ENCODE assay signal across 28 cellular contexts in the genomic region with DNA sequence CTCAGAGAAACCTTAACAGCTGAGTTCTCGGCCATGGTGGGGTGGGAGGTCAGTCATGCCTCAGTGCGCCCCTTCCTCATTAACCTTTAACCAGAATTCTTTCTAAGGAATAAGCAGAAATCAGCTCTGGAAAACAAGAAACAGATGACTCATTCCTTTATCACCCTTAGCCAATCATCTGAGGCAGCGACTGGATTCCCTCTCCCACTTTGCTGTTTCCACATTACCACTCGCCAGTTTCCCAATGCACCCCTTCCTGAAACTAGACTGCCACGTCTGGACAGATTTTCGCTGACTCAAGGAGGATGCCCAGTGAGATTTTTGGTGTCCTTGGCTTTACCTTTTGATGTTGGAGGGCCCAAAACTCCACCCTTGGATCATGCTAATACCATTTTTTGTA.
DNase-seq lines count a peak whose midpoint lies in the region; ATAC-seq, FAIRE-seq and TF ChIP-seq lines count a peak whose summit lies in the region.
"Had no signal": no experiment of that assay in that cellular context is flagged by ENCODE, and none has a peak within 500 bp of the region (broad histone marks: within the 10 kb centered on the region; RNA-seq: fewer than 3 reads in every experiment).

No MANE protein-coding gene starts in this region.

- H3K4me3 ChIP-seq in choroid plexus epithelial cell (ENCODE audit: low read depth, low read length) (no peak overlapping the region), kidney (ENCODE audit: low read length in 2 of 2) (no peak overlapping the region), thoracic aorta (no peak overlapping the region)
- H3K4me3 ChIP-seq: body of pancreas, K562, psoas muscle had no signal

- in situ Hi-C loops in G401 (cut with HindIII; ENCODE audit: low sequenced_read_pairs): no loop called here

- no peaks in the 10 kb centered on the region for H3K27me3 ChIP-seq in thoracic aorta (replicated peaks; ENCODE audit: insufficient read depth)
- H3K27me3 ChIP-seq: body of pancreas had no signal

- TF ChIP-seq CTCF in choroid plexus epithelial cell (conservative IDR thresholded peaks at IDR 0.05; ENCODE audit: low read depth, low read length): no peak
- no peak for TF ChIP-seq CTCF in kidney (IDR thresholded peaks at IDR 0.05; ENCODE audit: borderline replicate concordance, extremely low read depth, insufficient read depth)
- no peak for TF ChIP-seq CTCF in thoracic aorta (IDR thresholded peaks at IDR 0.05)
- TF ChIP-seq CTCF in GM10248 (IDR thresholded peaks at IDR 0.05; ENCODE audit: control extremely low read depth, extremely low read depth, low read depth, missing control alignments): no peak

- no peaks in the 10 kb centered on the region for H3K36me3 ChIP-seq in kidney (ENCODE audit: control insufficient read depth in 1 of 2, insufficient read depth in 2 of 2, low read length in 2 of 2)
- H3K36me3 ChIP-seq in thoracic aorta: no peaks in the 10 kb centered on the region

- H3K27ac ChIP-seq in kidney (ENCODE audit: low read depth in 2 of 2, low read length in 2 of 2) (peak overlapping the region; percentile 45 to 63), thoracic aorta (no peak overlapping the region)
- H3K27ac ChIP-seq: body of pancreas, C4-2B, psoas muscle had no signal

- H3K9me3 ChIP-seq in kidney (ENCODE audit: control insufficient read depth in 1 of 2, low read length in 2 of 2) (no peaks in the 10 kb centered on the region), thoracic aorta (no peaks in the 10 kb centered on the region)
- H3K9me3 ChIP-seq: body of pancreas, psoas muscle had no signal

- CTCF ChIA-PET in GM10248 (lab: Yijun Ruan, JAX): interaction anchor here (1.3 to 2.0 kb wide), 2 partner anchors 8 to 10 kb away, joined by 3 to 4 read pairs; no protein-coding TSS in a partner anchor

- peak; percentile 12 for DNase-seq in HK-2 (ENCODE audit: unreplicated experiment)
- DNase-seq in choroid plexus epithelial cell (ENCODE audit: low read depth): peak; percentile 43
- DNase-seq in kidney: no peak
- peak; percentile 2 for DNase-seq in thoracic aorta (ENCODE audit: low spot score)
- no peak for DNase-seq in G401 (ENCODE audit: low spot score)
- DNase-seq in ureter (ENCODE audit: low spot score): no peak
- DNase-seq in GM10248 (ENCODE audit: extremely low spot score): no peak
- DNase-seq: activated CD4-positive, alpha-beta T cell treated with anti-CD3 and anti-CD28 coated beads, Interleukin-2, amount 50 U/mL, for 48 hours; activated CD8-positive, alpha-beta memory T cell treated with anti-CD3 and anti-CD28 coated beads, Interleukin-2, amount 50 U/mL, for 4 hours; activated naive CD4-positive, alpha-beta T cell treated with anti-CD3 and anti-CD28 coated beads for 36 hours; Calu3; GOT3; mammary epithelial cell; NCI-H1105 treated with DMSO at 0.1 percent for 48 hours; NCI-H2029; NCI-H526 treated with DMSO at 0.1 percent for 48 hours; occipital lobe; psoas muscle; SHP77 treated with DMSO at 0.1 percent for 48 hours; stimulated activated CD4-positive, alpha-beta T cell treated with anti-CD3 and anti-CD28 coated beads, Interleukin-4, amount 100 ng/mL, for 4 hours; T-helper 2 cell had no signal

- intact Hi-C loops in kidney (cut with DNase I): no loop called here

- POLR2A ChIA-PET in GM10248 (lab: Yijun Ruan, JAX): no interaction called here

- H3K4me1 ChIP-seq in kidney (ENCODE audit: control insufficient read depth in 1 of 2, insufficient read depth in 1 of 2, low read depth in 1 of 2, low read length in 2 of 2) (no peaks in the 10 kb centered on the region), thoracic aorta (ENCODE audit: control insufficient read depth in 1 of 2, low read depth in 2 of 2) (peaks cover 16 to 25% of the 10 kb centered on the region in 2 donors)
- H3K4me1 ChIP-seq: body of pancreas, psoas muscle had no signal

- H3K9ac ChIP-seq in kidney (ENCODE audit: low read length in 2 of 2): no peak overlapping the region

- no peak for ATAC-seq in thoracic aorta (ENCODE audit: insufficient number of reproducible peaks, low FRiP score, low read depth)
- ATAC-seq: activated CD4-positive, CD25-positive, alpha-beta regulatory T cell treated with anti-CD3 and anti-CD28 coated beads, Interleukin-2, amount 50 U/mL, for 24 hours; body of pancreas; K562; natural killer cell treated with Interleukin-12 subunit alpha and Interleukin-12 subunit beta and Interleukin-15 and Interleukin-18, amount 100 ng/mL, for 72 hours; Panc1; psoas muscle had no signal

- FAIRE-seq in kidney (lab: Jason Lieb, UNC): no peak
- FAIRE-seq: endothelial cell of umbilical vein, K562 had no signal

Comparison
In these comparisons a context has a peak if more than half of its experiments do, and no peak if none do; other contexts are left out.
1. DNase-seq: peak in HK-2 (single experiment), choroid plexus epithelial cell (single experiment) and thoracic aorta (single experiment); none in kidney (single experiment), G401 (single experiment), ureter (single experiment) and GM10248 (single experiment).
2. H3K27ac ChIP-seq: peak in kidney (2 of 2); none in thoracic aorta (0 of 2).